In genomic region chr1:40727662-40728061, GRCh38 we compare ENCODE assay signal across 1 cellular context. TPM values are rescaled to one million over a fixed set of nuclear protein-coding genes. Genes with fewer than 3 reads are reported as not detected.
"Had no signal": no experiment of that assay in that cellular context is flagged by ENCODE, and none has a peak within 500 bp of the region (broad histone marks: within the 10 kb centered on the region; RNA-seq: fewer than 3 reads in every experiment).

No MANE protein-coding gene starts in this region.

RNA-seq across cellular contexts. Expression of gene KCNQ4, which starts 55.9 kb away (rescaled TPM):
- total RNA-seq: hepatocyte had no signal
- polyA plus RNA-seq: hepatocyte had no signal
